24 cellular contexts compared by ENCODE assay signal in the genomic region with DNA sequence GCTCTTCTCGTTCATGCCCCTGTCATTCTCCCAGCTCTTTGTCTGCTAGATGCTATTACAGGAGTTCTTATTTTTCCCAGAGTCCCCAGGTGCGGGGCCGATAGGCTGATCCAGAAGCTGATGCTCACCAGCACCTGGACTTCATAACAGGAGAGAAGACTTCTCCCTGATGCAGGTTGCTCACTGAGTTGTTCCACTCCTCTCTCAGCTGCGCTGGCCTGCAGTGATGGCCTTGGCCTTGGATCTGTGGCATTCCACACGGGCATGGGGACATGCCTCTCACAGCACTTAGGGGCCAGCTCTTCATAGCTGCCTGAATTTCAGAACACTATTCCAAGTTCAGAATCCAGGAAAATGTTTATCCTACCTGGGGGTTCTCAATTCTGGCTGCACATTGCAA.
"Had no signal": no experiment of that assay in that cellular context is flagged by ENCODE, and none has a peak within 500 bp of the region (broad histone marks: within the 10 kb centered on the region; RNA-seq: fewer than 3 reads in every experiment).

No MANE protein-coding gene starts in this region.

- H3K27me3 Mint-ChIP-seq: brain; central memory CD8-positive, alpha-beta T cell had no signal

- H3K36me3 Mint-ChIP-seq: activated CD4-positive, alpha-beta memory T cell treated with anti-CD3 and anti-CD28 coated beads for 36 hours; activated naive CD4-positive, alpha-beta T cell treated with anti-CD3 and anti-CD28 coated beads, Interleukin-2, amount 50 U/mL, for 72 hours; brain had no signal

- H2AFZ ChIP-seq: PC-9 had no signal

- H3K4me3 ChIP-seq: PC-9, SK-N-MC had no signal

- ATAC-seq: activated naive CD4-positive, alpha-beta T cell treated with anti-CD3 and anti-CD28 coated beads, Interleukin-2, amount 50 U/mL, for 72 hours; activated naive CD8-positive, alpha-beta T cell treated with anti-CD3 and anti-CD28 coated beads, Interleukin-2, amount 50 U/mL, for 24 hours; activated T-cell treated with anti-CD3 and anti-CD28 coated beads, Interleukin-2, amount 50 U/mL, for 4 hours had no signal

- H3K9me3 Mint-ChIP-seq: activated CD4-positive, alpha-beta memory T cell treated with anti-CD3 and anti-CD28 coated beads for 36 hours; activated CD4-positive, alpha-beta T cell treated with anti-CD3 and anti-CD28 coated beads, Interleukin-2, amount 10 ng/mL, durations not matched to agents 7 days and 5 days; activated naive CD4-positive, alpha-beta T cell treated with anti-CD3 and anti-CD28 coated beads, Interleukin-2, amount 50 U/mL, for 72 hours; activated naive CD8-positive, alpha-beta T cell treated with anti-CD3 and anti-CD28 coated beads, Interleukin-2, amount 50 U/mL, for 24 hours; activated T-cell treated with anti-CD3 and anti-CD28 coated beads, Interleukin-2, amount 50 U/mL, for 4 hours; brain; central memory CD8-positive, alpha-beta T cell had no signal

- H3K4me2 ChIP-seq: PC-9 had no signal

- H3K27ac ChIP-seq: PC-9, SK-N-MC, VCaP had no signal

- H3K27ac Mint-ChIP-seq: activated CD4-positive, alpha-beta memory T cell treated with anti-CD3 and anti-CD28 coated beads for 36 hours; activated CD4-positive, alpha-beta T cell treated with anti-CD3 and anti-CD28 coated beads, Interleukin-2, amount 10 ng/mL, durations not matched to agents 7 days and 5 days; activated naive CD4-positive, alpha-beta T cell treated with anti-CD3 and anti-CD28 coated beads, Interleukin-2, amount 50 U/mL, for 72 hours; activated naive CD8-positive, alpha-beta T cell treated with anti-CD3 and anti-CD28 coated beads, Interleukin-2, amount 50 U/mL, for 24 hours; brain had no signal

- DNase-seq: activated CD4-positive, alpha-beta memory T cell treated with anti-CD3 and anti-CD28 coated beads for 36 hours; activated CD4-positive, alpha-beta T cell treated with anti-CD3 and anti-CD28 coated beads, Interleukin-2, amount 10 ng/mL, durations not matched to agents 7 days and 5 days; activated CD4-positive, CD25-positive, alpha-beta regulatory T cell; activated CD8-positive, alpha-beta memory T cell treated with anti-CD3 and anti-CD28 coated beads for 24 hours; activated effector memory CD4-positive, alpha-beta T cell treated with anti-CD3 and anti-CD28 coated beads, Interleukin-2, amount 50 U/mL, for 16 hours; activated naive CD4-positive, alpha-beta T cell treated with Interleukin-2 at 50 U/mL for 16 hours; activated naive CD8-positive, alpha-beta T cell treated with anti-CD3 and anti-CD28 coated beads, Interleukin-2, amount 50 U/mL, for 24 hours; activated T-cell treated with anti-CD3 and anti-CD28 coated beads, Interleukin-2, amount 50 U/mL, for 4 hours; amygdala; MV-4-11; NCI-H1092 treated with DMSO at 0.1 percent for 48 hours; NCI-H1417 treated with DMSO at 0.1 percent for 48 hours; NCI-H1694; NCI-H2029; NCI-H446; NCI-H524; PC-9; SIG-M5; T-helper 1 cell had no signal

- H3K4me1 Mint-ChIP-seq: activated CD4-positive, alpha-beta T cell treated with anti-CD3 and anti-CD28 coated beads, Interleukin-2, amount 10 ng/mL, durations not matched to agents 7 days and 5 days; activated naive CD8-positive, alpha-beta T cell treated with anti-CD3 and anti-CD28 coated beads, Interleukin-2, amount 50 U/mL, for 24 hours; brain; central memory CD8-positive, alpha-beta T cell had no signal

- H3K4me3 Mint-ChIP-seq: activated CD4-positive, alpha-beta memory T cell treated with anti-CD3 and anti-CD28 coated beads for 36 hours; activated CD4-positive, alpha-beta T cell treated with anti-CD3 and anti-CD28 coated beads, Interleukin-2, amount 10 ng/mL, durations not matched to agents 7 days and 5 days; activated naive CD8-positive, alpha-beta T cell treated with anti-CD3 and anti-CD28 coated beads, Interleukin-2, amount 50 U/mL, for 24 hours; activated T-cell treated with anti-CD3 and anti-CD28 coated beads, Interleukin-2, amount 50 U/mL, for 4 hours; brain; central memory CD8-positive, alpha-beta T cell had no signal
